ENCODE assay signal across 12 cellular contexts in the genomic region with DNA sequence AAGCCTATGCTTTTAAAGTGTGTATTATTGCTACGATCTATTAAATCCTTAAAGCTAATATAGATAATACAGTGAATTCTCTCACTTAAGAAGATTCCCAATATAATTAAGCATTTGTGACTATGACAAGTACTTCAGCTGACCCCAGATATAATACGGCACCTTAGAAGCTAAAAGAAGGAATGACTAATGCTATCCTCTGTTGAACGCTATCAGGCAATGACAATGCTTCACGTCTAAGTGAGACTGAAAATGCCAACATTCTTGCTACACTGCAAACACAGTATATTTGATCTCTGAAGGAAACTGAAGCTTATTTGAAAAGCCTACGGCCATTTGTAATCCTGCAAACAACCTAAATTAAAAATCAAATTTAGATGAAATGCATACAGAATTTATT.
"Had no signal": no experiment of that assay in that cellular context is flagged by ENCODE, and none has a peak within 500 bp of the region (broad histone marks: within the 10 kb centered on the region; RNA-seq: fewer than 3 reads in every experiment).

No MANE protein-coding gene starts in this region.

- H3K9me3 ChIP-seq: pancreas had no signal

- ATAC-seq: lower lobe of right lung, pancreas, T-helper 17 cell had no signal

- H3K36me3 ChIP-seq: lower lobe of right lung, pancreas had no signal

- H3K27me3 ChIP-seq: hepatocyte, pancreas, transverse colon had no signal

- H3K27ac ChIP-seq: hepatocyte, lower lobe of right lung, pancreas, transverse colon had no signal

- DNase-seq: activated CD4-positive, alpha-beta T cell treated with anti-CD3 and anti-CD28 coated beads, Interleukin-2, amount 10 ng/mL, durations not matched to agents 7 days and 5 days; activated CD4-positive, CD25-positive, alpha-beta regulatory T cell; activated naive CD4-positive, alpha-beta T cell treated with anti-CD3 and anti-CD28 coated beads, Interleukin-2, amount 10 ng/mL, durations not matched to agents 7 days and 5 days; lower lobe of right lung; midbrain; pancreas; retina; SK-N-SH; T-helper 17 cell; transverse colon had no signal

- H3K4me1 ChIP-seq: lower lobe of right lung, transverse colon had no signal

- H3K4me3 ChIP-seq: hepatocyte, lower lobe of right lung, pancreas, smooth muscle cell, transverse colon had no signal
